33 cellular contexts compared by ENCODE assay signal in genomic region chr7:17645500-17645899, GRCh38.
"Had no signal": no experiment of that assay in that cellular context is flagged by ENCODE, and none has a peak within 500 bp of the region (broad histone marks: within the 10 kb centered on the region; RNA-seq: fewer than 3 reads in every experiment).

No MANE protein-coding gene starts in this region.

- H3K4me3 ChIP-seq: adrenal gland, body of pancreas, breast epithelium had no signal

- H3K27me3 ChIP-seq: adrenal gland, body of pancreas, brain microvascular endothelial cell, breast epithelium had no signal

- H3K9me3 ChIP-seq: adrenal gland, body of pancreas, breast epithelium had no signal

- H3K36me3 ChIP-seq: adrenal gland, brain microvascular endothelial cell, breast epithelium had no signal

- DNase-seq: activated B cell treated with CpG ODN at 0.5 μM for 24 hours; activated CD4-positive, alpha-beta memory T cell treated with anti-CD3 and anti-CD28 coated beads for 36 hours; activated CD4-positive, alpha-beta T cell treated with anti-CD3 and anti-CD28 coated beads for 4 hours; activated CD4-positive, alpha-beta T cell treated with anti-CD3 and anti-CD28 coated beads, Interleukin-2, amount 10 ng/mL, durations not matched to agents 24 days and 14 days; activated CD4-positive, alpha-beta T cell treated with anti-CD3 and anti-CD28 coated beads, Interleukin-2, amount 50 U/mL, for 1 hour; activated CD4-positive, alpha-beta T cell treated with anti-CD3 and anti-CD28 coated beads, Interleukin-2, amount 50 U/mL, for 4 hours; activated CD4-positive, CD25-positive, alpha-beta regulatory T cell treated with anti-CD3 and anti-CD28 coated beads, Interleukin-2, amount 50 U/mL, for 72 hours; activated CD8-positive, alpha-beta memory T cell treated with anti-CD3 and anti-CD28 coated beads, Interleukin-2, amount 50 U/mL, for 4 hours; activated CD8-positive, alpha-beta T cell treated with anti-CD3 and anti-CD28 coated beads for 36 hours; activated effector memory CD4-positive, alpha-beta T cell treated with anti-CD3 and anti-CD28 coated beads, Interleukin-2, amount 50 U/mL, for 16 hours; activated gamma-delta T cell treated with Interleukin-2 at 50 U/mL for 16 hours; activated naive CD4-positive, alpha-beta T cell; activated naive CD4-positive, alpha-beta T cell treated with anti-CD3 and anti-CD28 coated beads for 36 hours; activated naive CD4-positive, alpha-beta T cell treated with anti-CD3 and anti-CD28 coated beads, Interleukin-2, amount 50 U/mL, for 16 hours; activated naive CD8-positive, alpha-beta T cell treated with anti-CD3 and anti-CD28 coated beads for 36 hours; activated T-cell treated with anti-CD3 and anti-CD28 coated beads for 4 hours; activated T-cell treated with anti-CD3 and anti-CD28 coated beads, Interleukin-2, amount 50 U/mL, for 1 hour; activated T-cell treated with anti-CD3 and anti-CD28 coated beads, Interleukin-2, amount 50 U/mL, for 4 hours; activated T-cell treated with anti-CD3 and anti-CD28 coated beads, Interleukin-2, amount 50 U/mL, for 72 hours; adrenal gland; amniotic stem cell; aorta; body of pancreas; brain microvascular endothelial cell; caudate nucleus; cerebellar nuclear complex; T-helper 1 cell; T-helper 2 cell; T-helper 9 cell had no signal

- H3K4me1 ChIP-seq: adrenal gland, body of pancreas, breast epithelium had no signal

- ATAC-seq: activated CD8-positive, alpha-beta T cell treated with anti-CD3 and anti-CD28 coated beads for 36 hours; activated naive CD4-positive, alpha-beta T cell treated with anti-CD3 and anti-CD28 coated beads, Interleukin-2, amount 50 U/mL, for 72 hours; activated T-cell treated with anti-CD3 and anti-CD28 coated beads, Interleukin-2, amount 50 U/mL, for 4 hours; activated T-cell treated with anti-CD3 and anti-CD28 coated beads, Interleukin-2, amount 50 U/mL, for 72 hours; activated T-helper 17 cell treated with anti-CD3 and anti-CD28 coated beads, Interleukin-2, amount 50 U/mL, for 72 hours; body of pancreas had no signal

- H3K27ac ChIP-seq: adrenal gland, body of pancreas, brain microvascular endothelial cell, breast epithelium, VCaP had no signal
